ENCODE assay signal across 25 cellular contexts in genomic region chr1:235408503-235408960, GRCh38. TPM values are rescaled to one million over a fixed set of nuclear protein-coding genes. Genes with fewer than 3 reads are reported as not detected.
DNase-seq lines count a peak whose midpoint lies in the region; ATAC-seq, FAIRE-seq and TF ChIP-seq lines count a peak whose summit lies in the region.
"Had no signal": no experiment of that assay in that cellular context is flagged by ENCODE, and none has a peak within 500 bp of the region (broad histone marks: within the 10 kb centered on the region; RNA-seq: fewer than 3 reads in every experiment).

No MANE protein-coding gene starts in this region.

- H3K27me3 ChIP-seq in endocrine pancreas (ENCODE audit: control insufficient read depth, insufficient read depth, low read length) (no peaks in the 10 kb centered on the region), pancreas (no peaks in the 10 kb centered on the region)
- H3K27me3 ChIP-seq: BE2C, heart right ventricle, MG63 had no signal

- H3K27me3 Mint-ChIP-seq in stimulated activated naive CD8-positive, alpha-beta T cell treated with anti-CD3 and anti-CD28 coated beads, Interleukin-15, amount 100 ng/mL, for 72 hours, result no peaks in the 10 kb centered on the region

- no peaks in the 10 kb centered on the region for H3K9me3 ChIP-seq in endocrine pancreas (ENCODE audit: control insufficient read depth, low read length)
- no peaks in the 10 kb centered on the region for H3K9me3 ChIP-seq in pancreas
- H3K9me3 ChIP-seq: BE2C, heart right ventricle, MG63, psoas muscle had no signal

- 18 to 23% methylated on average over 3 of the region's 3 CpGs for WGBS in pancreas, 2 donors

- no peak overlapping the region for H3K4me3 Mint-ChIP-seq in stimulated activated naive CD8-positive, alpha-beta T cell treated with anti-CD3 and anti-CD28 coated beads, Interleukin-15, amount 100 ng/mL, for 72 hours
- H3K4me3 Mint-ChIP-seq: natural killer cell had no signal

- H3K9ac ChIP-seq in endocrine pancreas (ENCODE audit: control insufficient read depth, insufficient read depth, low read length), result peak overlapping the region; percentile 49

- peak; percentile 33 for DNase-seq in DMS 273 (lab: John Stamatoyannopoulos, UW; ENCODE audit: unreplicated experiment)
- DNase-seq in DMS 273 treated with DMSO at 0.1 percent for 48 hours (lab: John Stamatoyannopoulos, UW), result no peak
- DNase-seq in NCI-H226, result peak; percentile 80
- DNase-seq in pancreas, result no peak
- no peak for DNase-seq in stimulated activated naive CD8-positive, alpha-beta T cell treated with anti-CD3 and anti-CD28 coated beads, Interleukin-15, amount 100 ng/mL, for 72 hours
- DNase-seq: 8988T; activated CD4-positive, alpha-beta T cell treated with anti-CD3 and anti-CD28 coated beads for 1 hour; BE2C; DMS53; effector CD8-positive, alpha-beta T cell; heart right ventricle; mammary epithelial cell; MG63; natural killer cell; NCI-H146; NCI-H345; psoas muscle; SIG-M5; T-helper 2 cell had no signal

- ATAC-seq in pancreas, result peak in 3 of 4 donors; percentile 65 to 82 (median 75)
- no peak for ATAC-seq in HG02938 (IDR thresholded peaks at IDR 0.05; ENCODE audit: unreplicated experiment)
- no peak for ATAC-seq in HG02852 (IDR thresholded peaks at IDR 0.05; ENCODE audit: unreplicated experiment)
- ATAC-seq in stimulated activated naive CD8-positive, alpha-beta T cell treated with anti-CD3 and anti-CD28 coated beads, Interleukin-15, amount 100 ng/mL, for 72 hours, result no peak
- ATAC-seq: heart right ventricle, natural killer cell, psoas muscle had no signal

- H3K4me3 ChIP-seq in endocrine pancreas (ENCODE audit: control insufficient read depth, insufficient read depth, low read length) (no peak overlapping the region), pancreas (no peak overlapping the region)
- H3K4me3 ChIP-seq: heart right ventricle, MG63, psoas muscle had no signal

- H3K27ac ChIP-seq in pancreas, result no peak overlapping the region
- H3K27ac ChIP-seq: heart right ventricle, psoas muscle had no signal

- intact Hi-C loops in pancreas (cut with DNase I), result no loop called here

- peaks cover 10% of the 10 kb centered on the region for H3K4me1 Mint-ChIP-seq in stimulated activated naive CD8-positive, alpha-beta T cell treated with anti-CD3 and anti-CD28 coated beads, Interleukin-15, amount 100 ng/mL, for 72 hours

- FAIRE-seq in pancreas (lab: Jason Lieb, UNC), result no peak
- FAIRE-seq: bronchial epithelial cell, keratinocyte had no signal

- H3K4me1 ChIP-seq in endocrine pancreas (ENCODE audit: control insufficient read depth, insufficient read depth, low read length), result no peaks in the 10 kb centered on the region
- H3K4me1 ChIP-seq in pancreas, result peaks cover 6 to 16% (median 8%) of the 10 kb centered on the region in 3 donors

- no peaks in the 10 kb centered on the region for H3K9me3 Mint-ChIP-seq in stimulated activated naive CD8-positive, alpha-beta T cell treated with anti-CD3 and anti-CD28 coated beads, Interleukin-15, amount 100 ng/mL, for 72 hours
- H3K9me3 Mint-ChIP-seq: activated T-helper 2 cell treated with anti-CD3 and anti-CD28 coated beads, Interferon-gamma antibody, Interleukin-2, Interleukin-4, amounts not matched to agents 10 μg/mL and 5 μg/mL and 100 μg/mL, durations not matched to agents 14 hours and 24 hours and 36 hours; natural killer cell had no signal

- no peak overlapping the region for H3K27ac Mint-ChIP-seq in stimulated activated naive CD8-positive, alpha-beta T cell treated with anti-CD3 and anti-CD28 coated beads, Interleukin-15, amount 100 ng/mL, for 72 hours
- H3K27ac Mint-ChIP-seq: activated T-helper 2 cell treated with anti-CD3 and anti-CD28 coated beads, Interferon-gamma antibody, Interleukin-2, Interleukin-4, amounts not matched to agents 10 μg/mL and 5 μg/mL and 100 μg/mL, durations not matched to agents 14 hours and 24 hours and 36 hours; natural killer cell had no signal

- no peaks in the 10 kb centered on the region for H3K36me3 ChIP-seq in endocrine pancreas (ENCODE audit: control insufficient read depth, insufficient read depth, low read length)
- H3K36me3 ChIP-seq in pancreas, result no peaks in the 10 kb centered on the region
- H3K36me3 ChIP-seq: BE2C had no signal

- TF ChIP-seq CTCF in pancreas (IDR thresholded peaks at IDR 0.05), result no peak

RNA-seq across cellular contexts. Expression of gene TBCE, which starts 41.3 kb away (rescaled TPM):
- 10 to 100 TPM in 3 of 6 donors, 1 to 10 TPM in 3; 6.9 to 13.6 (median 9.8) TPM for total RNA-seq in pancreas
- polyA plus RNA-seq in pancreas, result 10 to 100 TPM; 17.1 to 18.8 TPM

Comparison
In these comparisons a context has a peak if more than half of its experiments do, and no peak if none do; other contexts are left out.
1. DNase-seq: peak in DMS 273 (single experiment) and NCI-H226 (single experiment); none in DMS 273 treated with DMSO at 0.1 percent for 48 hours (single experiment), pancreas (0 of 6) and stimulated activated naive CD8-positive, alpha-beta T cell treated with anti-CD3 and anti-CD28 coated beads, Interleukin-15, amount 100 ng/mL, for 72 hours (0 of 2).
2. ATAC-seq: peak in pancreas (3 of 4); none in HG02938 (single experiment), HG02852 (single experiment) and stimulated activated naive CD8-positive, alpha-beta T cell treated with anti-CD3 and anti-CD28 coated beads, Interleukin-15, amount 100 ng/mL, for 72 hours (single experiment).